Comparison of ENCODE assay signal across 8 cellular contexts in genomic region chr11:125494987-125495725, GRCh38. TPM values are rescaled to one million over a fixed set of nuclear protein-coding genes. Genes with fewer than 3 reads are reported as not detected.
DNase-seq lines count a peak whose midpoint lies in the region; ATAC-seq and TF ChIP-seq lines count a peak whose summit lies in the region.

No MANE protein-coding gene starts in this region.

- H3K36me3 ChIP-seq in esophagus muscularis mucosa, result no peaks in the 10 kb centered on the region
- H3K36me3 ChIP-seq in tibial nerve, result no peaks in the 10 kb centered on the region

- peaks cover 49% of the 10 kb centered on the region for H3K27me3 Mint-ChIP-seq in activated CD4-positive, alpha-beta memory T cell treated with anti-CD3 and anti-CD28 coated beads, Interleukin-2, amount 10 ng/mL, durations not matched to agents 7 days and 5 days

- H3K27ac Mint-ChIP-seq in activated CD4-positive, alpha-beta memory T cell treated with anti-CD3 and anti-CD28 coated beads, Interleukin-2, amount 10 ng/mL, durations not matched to agents 7 days and 5 days, result no peak overlapping the region

- ATAC-seq in GM19455 (IDR thresholded peaks at IDR 0.05; ENCODE audit: unreplicated experiment), result peak; percentile 23
- ATAC-seq in HG02798 (IDR thresholded peaks at IDR 0.05; ENCODE audit: poor library complexity, unreplicated experiment), result no peak
- no peak for ATAC-seq in HG03439 (IDR thresholded peaks at IDR 0.05; ENCODE audit: unreplicated experiment)

- peak overlapping the region; percentile 86 to 91 (median 88) for H3K27ac ChIP-seq in esophagus muscularis mucosa (replicated peaks in 1 of 4)
- H3K27ac ChIP-seq in tibial nerve, result peak overlapping the region; percentile 53 to 96 (median 84)

- under 1% methylated on average over 43 of the region's 55 CpGs for WGBS in esophagus muscularis mucosa
- WGBS in tibial nerve, 2 donors, result 3 to 4% methylated on average over 37 to 44 of the region's 55 CpGs

- TF ChIP-seq EP300 in esophagus muscularis mucosa (IDR thresholded peaks at IDR 0.05), result no peak
- TF ChIP-seq EP300 in tibial nerve (IDR thresholded peaks at IDR 0.05), result no peak

- intact Hi-C loops in esophagus muscularis mucosa (cut with DNase I), result loop anchor here (5.0 to 10.0 kb wide), 3 partner anchors 77 to 328 kb away; partner anchors contain the start of gene CHEK1

- peak overlapping the region; percentile 69 for H3K4me3 Mint-ChIP-seq in activated CD4-positive, alpha-beta memory T cell treated with anti-CD3 and anti-CD28 coated beads, Interleukin-2, amount 10 ng/mL, durations not matched to agents 7 days and 5 days

- TF ChIP-seq CTCF in AG09309 (IDR thresholded peaks at IDR 0.05; ENCODE audit: control insufficient read depth, insufficient read depth, low read depth, low read length, missing control alignments), result no peak
- no peak for TF ChIP-seq CTCF in esophagus muscularis mucosa (IDR thresholded peaks at IDR 0.05)
- no peak for TF ChIP-seq CTCF in tibial nerve (IDR thresholded peaks at IDR 0.05)

- TF ChIP-seq POLR2A in esophagus muscularis mucosa (IDR thresholded peaks at IDR 0.05; ENCODE audit: low read depth) (peak; percentile 19), tibial nerve (IDR thresholded peaks at IDR 0.05) (no peak)

- H3K27me3 ChIP-seq in esophagus muscularis mucosa, result no peaks in the 10 kb centered on the region
- peaks cover 0 to 5% of the 10 kb centered on the region in 2 donors for H3K27me3 ChIP-seq in tibial nerve

- CTCF ChIA-PET in activated CD4-positive, alpha-beta memory T cell treated with anti-CD3 and anti-CD28 coated beads, Interleukin-2, amount 10 ng/mL, durations not matched to agents 7 days and 5 days (lab: Charles Lee), result no interaction called here

- H3K4me1 ChIP-seq in esophagus muscularis mucosa, result peaks cover 5 to 30% (median 22%) of the 10 kb centered on the region in 4 donors
- H3K4me1 ChIP-seq in tibial nerve, result peaks cover 0 to 19% (median 9%) of the 10 kb centered on the region in 4 donors

- H3K9me3 ChIP-seq in esophagus muscularis mucosa (no peaks in the 10 kb centered on the region), tibial nerve (no peaks in the 10 kb centered on the region)

- POLR2A ChIA-PET in activated CD4-positive, alpha-beta memory T cell treated with anti-CD3 and anti-CD28 coated beads, Interleukin-2, amount 10 ng/mL, durations not matched to agents 7 days and 5 days (lab: Charles Lee), result no interaction called here

- peaks cover 19% of the 10 kb centered on the region for H3K4me1 Mint-ChIP-seq in activated CD4-positive, alpha-beta memory T cell treated with anti-CD3 and anti-CD28 coated beads, Interleukin-2, amount 10 ng/mL, durations not matched to agents 7 days and 5 days

- H3K36me3 Mint-ChIP-seq in activated CD4-positive, alpha-beta memory T cell treated with anti-CD3 and anti-CD28 coated beads, Interleukin-2, amount 10 ng/mL, durations not matched to agents 7 days and 5 days (ENCODE audit: low read depth), result peaks cover 3% of the 10 kb centered on the region

- H3K9me3 Mint-ChIP-seq in activated CD4-positive, alpha-beta memory T cell treated with anti-CD3 and anti-CD28 coated beads, Interleukin-2, amount 10 ng/mL, durations not matched to agents 7 days and 5 days, result no peaks in the 10 kb centered on the region

- DNase-seq in AG09309 (ENCODE audit: low read depth) (no peak), esophagus muscularis mucosa (ENCODE audit: extremely low spot score) (peak; percentile 84), midbrain (lab: John Stamatoyannopoulos, UW) (peak; percentile 61), tibial nerve (ENCODE audit: low spot score in 2 of 2) (peak; percentile 17 to 28)
- DNase-seq in activated CD4-positive, alpha-beta memory T cell treated with anti-CD3 and anti-CD28 coated beads, Interleukin-2, amount 10 ng/mL, durations not matched to agents 7 days and 5 days, result no peak

- H3K4me3 ChIP-seq in AG09309 (ENCODE audit: control insufficient read depth, low read depth, low read length) (peak overlapping the region; percentile 70), esophagus muscularis mucosa (peak overlapping the region; percentile 70 to 86 (median 80)), tibial nerve (peak overlapping the region; percentile 41 to 68 (median 56))

RNA-seq across cellular contexts. Expression of gene FEZ1, which starts 0.9 kb away (rescaled TPM):
- total RNA-seq in activated CD4-positive, alpha-beta memory T cell treated with anti-CD3 and anti-CD28 coated beads, Interleukin-2, amount 10 ng/mL, durations not matched to agents 7 days and 5 days, result 1 to 10 TPM; 2.1 to 2.3 TPM
- total RNA-seq in esophagus muscularis mucosa (10 to 100 TPM; 54.5 to 95.6 (median 76.2) TPM), tibial nerve (100 to 1,000 TPM in 1 of 4 donors, 10 to 100 TPM in 3; 73.8 to 109 (median 90.2) TPM)

Comparison
In these comparisons a context has a peak if more than half of its experiments do, and no peak if none do; other contexts are left out.
1. DNase-seq: peak in esophagus muscularis mucosa (single experiment), midbrain (single experiment) and tibial nerve (2 of 2); none in AG09309 (single experiment) and activated CD4-positive, alpha-beta memory T cell treated with anti-CD3 and anti-CD28 coated beads, Interleukin-2, amount 10 ng/mL, durations not matched to agents 7 days and 5 days (single experiment).
2. RNA of gene FEZ1, which starts 0.9 kb away (total RNA-seq): 73.8 to 109 TPM in tibial nerve and 54.5 to 95.6 TPM in esophagus muscularis mucosa; 2.1 to 2.3 TPM in activated CD4-positive, alpha-beta memory T cell treated with anti-CD3 and anti-CD28 coated beads, Interleukin-2, amount 10 ng/mL, durations not matched to agents 7 days and 5 days; every median in the first group is over 10 times any median in the second.
3. Peak in every context shown above with its lines, with median percentiles within 50 percentile points of each other: H3K4me3 ChIP-seq.